17 cellular contexts compared by ENCODE assay signal in the genomic region with DNA sequence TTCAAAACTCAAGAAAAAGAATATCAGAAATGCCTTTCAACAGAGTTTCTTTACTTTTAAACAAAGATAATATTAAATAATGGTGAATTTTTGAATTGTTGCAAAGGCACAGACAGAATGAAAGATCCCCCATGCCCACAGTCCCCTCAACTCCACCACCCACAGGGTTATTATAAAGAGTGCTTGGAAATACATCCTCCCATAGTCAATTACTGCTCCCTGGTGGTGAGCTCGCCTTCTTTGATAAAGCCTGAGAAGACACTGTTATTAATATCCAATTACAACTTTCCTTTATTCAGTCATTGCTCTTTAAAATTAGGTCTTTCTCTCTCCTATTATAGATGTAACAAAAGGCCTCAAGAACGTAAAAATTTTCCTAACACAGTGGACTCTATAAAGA.
DNase-seq lines count a peak whose midpoint lies in the region; ATAC-seq, FAIRE-seq and TF ChIP-seq lines count a peak whose summit lies in the region.
"Had no signal": no experiment of that assay in that cellular context is flagged by ENCODE, and none has a peak within 500 bp of the region (broad histone marks: within the 10 kb centered on the region; RNA-seq: fewer than 3 reads in every experiment).

No MANE protein-coding gene starts in this region.

- no peaks in the 10 kb centered on the region for H3K36me3 ChIP-seq in H1 (ENCODE audit: control insufficient read depth in 2 of 4, insufficient read depth in 4 of 4, low read length in 3 of 4)
- H3K36me3 ChIP-seq: colonic mucosa, esophagus squamous epithelium, vagina had no signal

- H2AK5ac ChIP-seq in H1 (ENCODE audit: low read depth, low read length) = no peak overlapping the region

- no peak for TF ChIP-seq POLR2A in H1 (IDR thresholded peaks at IDR 0.05; ENCODE audit: control extremely low read depth in 1 of 2, low read depth in 2 of 2, low read length in 2 of 2)

- H4K8ac ChIP-seq in H1 (ENCODE audit: extremely low read depth, insufficient read depth, low read length) = no peak overlapping the region

- no peak overlapping the region for H3K4ac ChIP-seq in H1 (replicated peaks; ENCODE audit: insufficient read length, low read depth, low read length)

- peak in 2 of 3 experiments; percentile 35 to 47; a peak in 2 of 4 replicates for TF ChIP-seq CTCF in H1 (IDR thresholded peaks at IDR 0.05; ENCODE audit: control extremely low read depth in 1 of 3, insufficient read depth in 1 of 3, low read depth in 1 of 3, low read length in 3 of 3)
- TF ChIP-seq CTCF in neural crest cell (conservative IDR thresholded peaks at IDR 0.05) = peak; percentile 19

- no peaks in the 10 kb centered on the region for H3K27me3 Mint-ChIP-seq in neural crest cell (ENCODE audit: low read depth)
- H3K27me3 Mint-ChIP-seq: stimulated activated naive CD8-positive, alpha-beta T cell treated with anti-CD3 and anti-CD28 coated beads, Interleukin-15, Interleukin-2, amounts not matched to agents 100 ng/mL and 50 ng/mL, for 24 hours had no signal

- H4K91ac ChIP-seq in H1 (replicated peaks; ENCODE audit: insufficient read length, low read length) = no peak overlapping the region

- H3K4me2 ChIP-seq in H1 (ENCODE audit: insufficient read depth in 1 of 2, low read depth in 2 of 2, low read length in 2 of 2) = no peak overlapping the region

- no peaks in the 10 kb centered on the region for H3K36me3 Mint-ChIP-seq in neural crest cell (ENCODE audit: low read depth)
- H3K36me3 Mint-ChIP-seq: activated naive CD4-positive, alpha-beta T cell treated with anti-CD3 and anti-CD28 coated beads, Interleukin-2, amount 50 U/mL, for 72 hours; CD8-positive, alpha-beta T cell had no signal

- H3K79me1 ChIP-seq in H1 (ENCODE audit: low read depth, low read length) = no peaks in the 10 kb centered on the region

- H3K23me2 ChIP-seq in H1 (ENCODE audit: low read depth, low read length) = no peaks in the 10 kb centered on the region

- no peaks in the 10 kb centered on the region for H3K9me3 Mint-ChIP-seq in neural crest cell
- H3K9me3 Mint-ChIP-seq: CD8-positive, alpha-beta T cell had no signal

- H3K4me3 Mint-ChIP-seq in neural crest cell = no peak overlapping the region
- H3K4me3 Mint-ChIP-seq: CD8-positive, alpha-beta T cell; stimulated activated naive CD8-positive, alpha-beta T cell treated with anti-CD3 and anti-CD28 coated beads, Interleukin-15, Interleukin-2, amounts not matched to agents 100 ng/mL and 50 ng/mL, for 24 hours had no signal

- H3K56ac ChIP-seq in H1 (replicated peaks; ENCODE audit: insufficient read length, low read depth, low read length) = no peak overlapping the region

- DNase-seq in HEK293T (ENCODE audit: extremely low spot score) (peak; percentile 6), OCI-M1 (lab: John Stamatoyannopoulos, UW) (peak; percentile 24), H1 (ENCODE audit: low read depth in 1 of 2, low spot score in 2 of 2) (no peak), neural crest cell (ENCODE audit: low read depth, low spot score) (no peak), AG08396 (ENCODE audit: low spot score) (no peak), NOMO-1 (lab: John Stamatoyannopoulos, UW; ENCODE audit: unreplicated experiment in 2 of 2) (no peak)
- DNase-seq: activated CD4-positive, alpha-beta T cell treated with anti-CD3 and anti-CD28 coated beads for 1 hour; CD8-positive, alpha-beta T cell; colonic mucosa; esophagus squamous epithelium; GDM1; NCI-H1694; T-helper 1 cell had no signal

- no peak overlapping the region for H2BK5ac ChIP-seq in H1 (ENCODE audit: low read depth, low read length)

- no peak overlapping the region for H2BK20ac ChIP-seq in H1 (ENCODE audit: low read length)

- no peaks in the 10 kb centered on the region for H3K27me3 ChIP-seq in H1 (replicated peaks in 1 of 4; ENCODE audit: control insufficient read depth in 3 of 4, extremely low read depth in 1 of 4, insufficient read depth in 3 of 4, low read length in 3 of 4)
- H3K27me3 ChIP-seq: colonic mucosa, esophagus squamous epithelium, vagina had no signal

- 54% methylated on average over 2 of the region's 2 CpGs; no CpG with 5 or more reads in 1 of the 2 experiments for WGBS in H1 (ENCODE audit: extremely low coverage in 1 of 2, insufficient coverage in 1 of 2, insufficient read length in 1 of 2, insufficient replicate concordance in 2 of 2, low coverage in 1 of 2, low lambda C conversion rate in 2 of 2, missing lambda C conversion rate in 1 of 2), 2 experiments

- no peaks in the 10 kb centered on the region for H3K4me1 ChIP-seq in H1 (replicated peaks in 1 of 4; ENCODE audit: control insufficient read depth in 3 of 4, insufficient read depth in 4 of 4, low read length in 3 of 4)
- H3K4me1 ChIP-seq: colonic mucosa, esophagus squamous epithelium, vagina had no signal

- peak; percentile 80 to 83 for TF ChIP-seq RAD21 in H1 (IDR thresholded peaks at IDR 0.05 in 1 of 2, conservative IDR thresholded peaks at IDR 0.05 in 1 of 2; ENCODE audit: low read depth in 2 of 2, low read length in 2 of 2)

- H2BK15ac ChIP-seq in H1 (ENCODE audit: low read length) = no peak overlapping the region

- H3K9ac ChIP-seq in H1 (replicated peaks in 1 of 4; ENCODE audit: extremely low read depth in 1 of 4, low read depth in 3 of 4, low read length in 3 of 4) = no peak overlapping the region

- FAIRE-seq in H1 (lab: Jason Lieb, UNC) = no peak

- H3K23ac ChIP-seq in H1 (ENCODE audit: insufficient read length) = no peak overlapping the region

- no peak for ATAC-seq in HG03469 (IDR thresholded peaks at IDR 0.05; ENCODE audit: unreplicated experiment)
- ATAC-seq: activated naive CD4-positive, alpha-beta T cell treated with anti-CD3 and anti-CD28 coated beads, Interleukin-2, amount 50 U/mL, for 72 hours; CD8-positive, alpha-beta T cell had no signal

- no peak overlapping the region for H3K18ac ChIP-seq in H1 (ENCODE audit: extremely low read depth, low read length)

- no peaks in the 10 kb centered on the region for H3K4me1 Mint-ChIP-seq in neural crest cell

- H3K4me3 ChIP-seq in H1 (ENCODE audit: extremely low read depth in 1 of 4, insufficient read depth in 2 of 4, low read depth in 3 of 4, low read length in 4 of 4) = no peak overlapping the region
- H3K4me3 ChIP-seq: colonic mucosa, esophagus squamous epithelium, vagina had no signal

- CTCF ChIA-PET in HEK293T (lab: Yijun Ruan, JAX) = no interaction called here
- CTCF ChIA-PET in H1 (lab: Charles Lee; ENCODE audit: partially characterized antibody) = interaction anchor here (1.2 to 2.2 kb wide), 5 partner anchors 9 to 805 kb away, joined by 3 to 15 read pairs (median 4); no protein-coding TSS in a partner anchor

- H2BK12ac ChIP-seq in H1 (ENCODE audit: low read depth, low read length) = no peak overlapping the region

- no peaks in the 10 kb centered on the region for H4K20me1 ChIP-seq in H1 (replicated peaks in 1 of 2; ENCODE audit: control insufficient read depth in 1 of 2, insufficient read depth in 2 of 2, low read length in 2 of 2)

- no peak overlapping the region for H2AFZ ChIP-seq in H1 (ENCODE audit: low read length)

- no peak overlapping the region for H3K14ac ChIP-seq in H1 (ENCODE audit: insufficient read length)

- no peaks in the 10 kb centered on the region for H3K79me2 ChIP-seq in H1 (ENCODE audit: control insufficient read depth in 1 of 2, insufficient read depth in 2 of 2, low read length in 2 of 2)

- POLR2A ChIA-PET in HEK293T (lab: Yijun Ruan, JAX) (no interaction called here), H1 (lab: Charles Lee; ENCODE audit: partially characterized antibody) (no interaction called here)

- H4K5ac ChIP-seq in H1 (ENCODE audit: insufficient read length, low read depth, low read length) = no peak overlapping the region

- no peak overlapping the region for H2BK120ac ChIP-seq in H1 (replicated peaks; ENCODE audit: low read depth, low read length)

- no peak overlapping the region for H3K27ac ChIP-seq in H1 (ENCODE audit: low read depth, low read length)
- H3K27ac ChIP-seq: colonic mucosa, esophagus squamous epithelium, vagina had no signal

- H3K9me3 ChIP-seq in H1 (ENCODE audit: insufficient read depth in 2 of 2, low read depth in 1 of 2, low read length in 1 of 2) = no peaks in the 10 kb centered on the region
- H3K9me3 ChIP-seq: colonic mucosa, esophagus squamous epithelium, vagina had no signal

- no peak overlapping the region for H3K27ac Mint-ChIP-seq in neural crest cell (ENCODE audit: unreplicated experiment)
- H3K27ac Mint-ChIP-seq: activated naive CD4-positive, alpha-beta T cell treated with anti-CD3 and anti-CD28 coated beads, Interleukin-2, amount 50 U/mL, for 72 hours; CD8-positive, alpha-beta T cell; stimulated activated naive CD8-positive, alpha-beta T cell treated with anti-CD3 and anti-CD28 coated beads, Interleukin-15, Interleukin-2, amounts not matched to agents 100 ng/mL and 50 ng/mL, for 24 hours had no signal

- no peak for TF ChIP-seq EP300 in H1 (IDR thresholded peaks at IDR 0.05; ENCODE audit: borderline replicate concordance in 1 of 2, low read depth in 2 of 2, low read length in 2 of 2)

TF ChIP-seq in HEK293T, 16 proteins besides CTCF, POLR2A, EP300 and RAD21 (continues in another document):
- TF ChIP-seq SUZ12 (IDR thresholded peaks at IDR 0.05) (no peak), CTBP1 (IDR thresholded peaks at IDR 0.05; ENCODE audit: borderline replicate concordance) (no peak), FOXM1 (IDR thresholded peaks at IDR 0.05; ENCODE audit: borderline replicate concordance) (no peak), FOXA1 (IDR thresholded peaks at IDR 0.05) (no peak), NFRKB (IDR thresholded peaks at IDR 0.05) (no peak), SP1 (IDR thresholded peaks at IDR 0.05) (no peak), ELF4 (IDR thresholded peaks at IDR 0.05) (no peak), LEF1 (IDR thresholded peaks at IDR 0.05; ENCODE audit: borderline replicate concordance) (no peak), L3MBTL2 (conservative IDR thresholded peaks at IDR 0.05) (no peak)

TF ChIP-seq in H1, 55 proteins besides CTCF, POLR2A, EP300 and RAD21:
- TF ChIP-seq SUZ12 (IDR thresholded peaks at IDR 0.05; ENCODE audit: low read length) (no peak), KDM4A (IDR thresholded peaks at IDR 0.05; ENCODE audit: low read depth, low read length, severe bottlenecking) (no peak), YY1 (IDR thresholded peaks at IDR 0.05; ENCODE audit: low read depth, low read length) (no peak), ASH2L (IDR thresholded peaks at IDR 0.05; ENCODE audit: low read length) (no peak), RNF2 (IDR thresholded peaks at IDR 0.05; ENCODE audit: borderline replicate concordance, low read depth, low read length, missing control alignments, poor library complexity, severe bottlenecking) (no peak), ZNF274 (IDR thresholded peaks at IDR 0.05; ENCODE audit: borderline replicate concordance, extremely low read depth, low read length) (no peak), EGR1 (IDR thresholded peaks at IDR 0.05; ENCODE audit: borderline replicate concordance, low read depth, low read length) (no peak), EZH2 (IDR thresholded peaks at IDR 0.05; ENCODE audit: low read depth, low read length, severe bottlenecking) (no peak)

Comparison
In these comparisons a context has a peak if more than half of its experiments do, and no peak if none do; other contexts are left out.
1. DNase-seq: peak in HEK293T (single experiment) and OCI-M1 (single experiment); none in H1 (0 of 2), neural crest cell (single experiment), AG08396 (single experiment) and NOMO-1 (0 of 2).